In the genomic region with DNA sequence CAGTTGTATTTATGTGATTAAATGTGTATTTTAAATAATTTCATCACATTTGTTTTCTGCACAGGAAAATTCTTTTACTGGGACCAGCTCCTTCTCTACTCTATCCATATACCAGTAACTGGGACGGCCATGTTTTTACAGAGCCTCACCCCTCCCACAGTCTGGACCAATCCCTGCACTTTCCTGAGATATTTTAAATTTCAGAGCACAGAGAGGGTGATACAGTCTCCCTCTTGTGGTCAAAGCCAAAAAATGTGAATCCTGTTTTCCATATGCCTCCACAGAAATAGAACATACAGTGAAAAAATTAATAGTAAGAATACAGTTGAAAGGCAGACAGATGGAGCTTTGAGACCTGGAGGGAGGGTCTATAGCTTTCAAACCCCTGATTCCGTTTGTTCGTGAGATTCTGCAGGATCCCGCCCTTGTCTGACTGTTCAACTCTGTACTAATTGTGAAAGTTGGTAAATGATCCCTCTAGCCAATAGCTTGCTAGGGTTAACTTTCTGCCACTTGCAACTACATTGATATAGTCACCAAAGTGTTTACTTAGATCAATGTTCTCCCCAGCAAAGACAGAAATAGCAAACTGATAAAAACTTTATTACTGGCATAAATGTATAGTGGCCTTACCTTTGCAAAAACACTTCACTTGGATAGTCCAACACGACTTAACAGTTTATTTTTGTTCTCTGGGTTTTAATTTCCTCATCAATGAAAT, we compare ENCODE assay signal across 8 cellular contexts.
DNase-seq lines count a peak whose midpoint lies in the region; ATAC-seq and TF ChIP-seq lines count a peak whose summit lies in the region.

No MANE protein-coding gene starts in this region.

- CTCF ChIA-PET in activated naive CD4-positive, alpha-beta T cell treated with anti-CD3 and anti-CD28 coated beads, Interleukin-2, amount 10 ng/mL, durations not matched to agents 7 days and 5 days (lab: Charles Lee), result interaction anchor here (0.5 to 0.9 kb wide), 2 partner anchors 400 to 1723 kb away, joined by 3 to 4 read pairs; no protein-coding TSS in a partner anchor

- H3K27ac Mint-ChIP-seq in activated naive CD4-positive, alpha-beta T cell treated with anti-CD3 and anti-CD28 coated beads, Interleukin-2, amount 10 ng/mL, durations not matched to agents 7 days and 5 days, result no peak overlapping the region

- H3K4me1 Mint-ChIP-seq in activated naive CD4-positive, alpha-beta T cell treated with anti-CD3 and anti-CD28 coated beads, Interleukin-2, amount 10 ng/mL, durations not matched to agents 7 days and 5 days, result no peaks in the 10 kb centered on the region

- no peak for TF ChIP-seq POLR2A in esophagus muscularis mucosa (IDR thresholded peaks at IDR 0.05; ENCODE audit: low read depth)
- no peak for TF ChIP-seq POLR2A in testis (IDR thresholded peaks at IDR 0.05)

- no peaks in the 10 kb centered on the region for H3K36me3 Mint-ChIP-seq in activated naive CD4-positive, alpha-beta T cell treated with anti-CD3 and anti-CD28 coated beads, Interleukin-2, amount 10 ng/mL, durations not matched to agents 7 days and 5 days

- H3K4me1 ChIP-seq in esophagus muscularis mucosa (no peaks in the 10 kb centered on the region), testis (no peaks in the 10 kb centered on the region)

- intact Hi-C loops in esophagus muscularis mucosa (cut with DNase I), result no loop called here
- intact Hi-C loops in testis (cut with DNase I; ENCODE audit: low total_unique reads), result no loop called here

- no peak overlapping the region for H3K4me3 Mint-ChIP-seq in activated naive CD4-positive, alpha-beta T cell treated with anti-CD3 and anti-CD28 coated beads, Interleukin-2, amount 10 ng/mL, durations not matched to agents 7 days and 5 days

- no peak overlapping the region for H3K4me3 ChIP-seq in esophagus muscularis mucosa
- H3K4me3 ChIP-seq in testis, result no peak overlapping the region

- H3K9me3 ChIP-seq in esophagus muscularis mucosa (no peaks in the 10 kb centered on the region), testis (no peaks in the 10 kb centered on the region)

- TF ChIP-seq EP300 in esophagus muscularis mucosa (IDR thresholded peaks at IDR 0.05), result no peak

- H3K27me3 Mint-ChIP-seq in activated naive CD4-positive, alpha-beta T cell treated with anti-CD3 and anti-CD28 coated beads, Interleukin-2, amount 10 ng/mL, durations not matched to agents 7 days and 5 days, result no peaks in the 10 kb centered on the region

- H3K27me3 ChIP-seq in esophagus muscularis mucosa (no peaks in the 10 kb centered on the region), testis (no peaks in the 10 kb centered on the region)

- ATAC-seq in GM21717 (IDR thresholded peaks at IDR 0.05; ENCODE audit: unreplicated experiment) (no peak), HG02588 (IDR thresholded peaks at IDR 0.05; ENCODE audit: unreplicated experiment) (no peak), HG02970 (IDR thresholded peaks at IDR 0.05; ENCODE audit: low FRiP score, unreplicated experiment) (no peak)

- H3K27ac ChIP-seq in esophagus muscularis mucosa (replicated peaks in 1 of 4) (no peak overlapping the region), testis (no peak overlapping the region)

- H3K9me3 Mint-ChIP-seq in activated naive CD4-positive, alpha-beta T cell treated with anti-CD3 and anti-CD28 coated beads, Interleukin-2, amount 10 ng/mL, durations not matched to agents 7 days and 5 days, result no peaks in the 10 kb centered on the region

- H3K36me3 ChIP-seq in esophagus muscularis mucosa, result no peaks in the 10 kb centered on the region
- H3K36me3 ChIP-seq in testis (ENCODE audit: low read depth, missing control alignments), result no peaks in the 10 kb centered on the region

- TF ChIP-seq CTCF in esophagus muscularis mucosa (IDR thresholded peaks at IDR 0.05), result peak in 2 of 3 experiments; percentile 25 to 44
- peak; percentile 31 to 45 (median 43) for TF ChIP-seq CTCF in testis (IDR thresholded peaks at IDR 0.05)

- peak; percentile 22 for DNase-seq in activated naive CD4-positive, alpha-beta T cell treated with anti-CD3 and anti-CD28 coated beads, Interleukin-2, amount 10 ng/mL, durations not matched to agents 7 days and 5 days
- DNase-seq in activated naive CD4-positive, alpha-beta T cell (lab: John Stamatoyannopoulos, UW), result no peak
- peak; percentile 3 for DNase-seq in NCI-H524 treated with DMSO at 0.1 percent for 48 hours (lab: John Stamatoyannopoulos, UW)
- no peak for DNase-seq in esophagus muscularis mucosa (ENCODE audit: extremely low spot score)
- peak; percentile 35 for DNase-seq in testis

- 80% methylated on average over 5 of the region's 5 CpGs for WGBS in esophagus muscularis mucosa
- WGBS in testis, 2 donors, result 71 to 75% methylated on average over 5 of the region's 5 CpGs

Comparison
In these comparisons a context has a peak if more than half of its experiments do, and no peak if none do; other contexts are left out.
1. DNase-seq: peak in activated naive CD4-positive, alpha-beta T cell treated with anti-CD3 and anti-CD28 coated beads, Interleukin-2, amount 10 ng/mL, durations not matched to agents 7 days and 5 days (single experiment), NCI-H524 treated with DMSO at 0.1 percent for 48 hours (single experiment) and testis (single experiment); none in activated naive CD4-positive, alpha-beta T cell (0 of 4) and esophagus muscularis mucosa (single experiment).